In the genomic region with DNA sequence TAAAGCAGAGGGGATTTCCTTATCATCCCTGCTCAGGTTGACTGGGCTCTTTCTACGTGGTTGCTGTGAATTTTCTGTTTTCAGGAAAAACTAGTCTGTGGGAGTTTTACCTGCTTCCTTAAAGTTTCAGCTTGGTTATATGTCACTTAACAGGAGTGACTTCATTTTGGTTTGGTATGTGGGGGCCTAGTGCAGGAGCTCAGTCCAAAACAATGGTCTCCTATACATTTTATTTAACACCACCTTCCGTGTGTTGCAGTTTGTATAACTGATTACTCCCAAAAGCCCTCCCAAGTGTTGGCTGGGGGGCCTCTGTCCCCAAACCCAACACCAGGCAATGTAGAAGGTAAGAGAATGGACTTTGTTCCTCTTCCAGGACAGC, we compare ENCODE assay signal across 18 cellular contexts. TPM values are rescaled to one million over a fixed set of nuclear protein-coding genes. Genes with fewer than 3 reads are reported as not detected.
DNase-seq lines count a peak whose midpoint lies in the region; ATAC-seq and TF ChIP-seq lines count a peak whose summit lies in the region.
"Had no signal": no experiment of that assay in that cellular context is flagged by ENCODE, and none has a peak within 500 bp of the region (broad histone marks: within the 10 kb centered on the region; RNA-seq: fewer than 3 reads in every experiment).

No MANE protein-coding gene starts in this region.

- H3K36me3 ChIP-seq in suprapubic skin, result no peaks in the 10 kb centered on the region
- H3K36me3 ChIP-seq: BE2C, colonic mucosa had no signal

- WGBS in suprapubic skin, result 70% methylated on average over 2 of the region's 2 CpGs

- peak overlapping the region; percentile 61 for H3K4me3 Mint-ChIP-seq in T-helper 1 cell treated with Interleukin-12 subunit alpha and Interleukin-12 subunit beta and Interleukin-4 antibody, amounts not matched to agents 30 μg/mL and 1 μg/mL, for 36 hours
- H3K4me3 Mint-ChIP-seq in activated T-cell treated with anti-CD3 and anti-CD28 coated beads, Interleukin-2, amount 50 U/mL, for 72 hours, result peak overlapping the region; percentile 84 to 87
- peak overlapping the region; percentile 36 to 83 (median 73) for H3K4me3 Mint-ChIP-seq in naive thymus-derived CD8-positive, alpha-beta T cell

- peaks cover 63% of the 10 kb centered on the region for H3K4me1 Mint-ChIP-seq in T-helper 1 cell treated with Interleukin-12 subunit alpha and Interleukin-12 subunit beta and Interleukin-4 antibody, amounts not matched to agents 30 μg/mL and 1 μg/mL, for 36 hours (ENCODE audit: low read depth)
- H3K4me1 Mint-ChIP-seq in activated T-cell treated with anti-CD3 and anti-CD28 coated beads, Interleukin-2, amount 50 U/mL, for 72 hours (ENCODE audit: low read depth), result peaks cover 81% of the 10 kb centered on the region
- H3K4me1 Mint-ChIP-seq in naive thymus-derived CD8-positive, alpha-beta T cell, result peaks cover 20 to 42% (median 33%) of the 10 kb centered on the region in 4 donors

- POLR2A ChIA-PET in naive thymus-derived CD8-positive, alpha-beta T cell (lab: Charles Lee), result interaction anchor here (0.7 to 1.9 kb wide), 8 partner anchors 12 to 247 kb away, joined by 3 to 9 read pairs (median 4); a partner anchor contains a TSS

- H3K9me3 ChIP-seq in suprapubic skin, result no peaks in the 10 kb centered on the region
- H3K9me3 ChIP-seq: BE2C, colonic mucosa had no signal

- TF ChIP-seq EP300 in suprapubic skin (IDR thresholded peaks at IDR 0.05), result no peak

- peaks cover 10% of the 10 kb centered on the region for H3K9me3 Mint-ChIP-seq in T-helper 1 cell treated with Interleukin-12 subunit alpha and Interleukin-12 subunit beta and Interleukin-4 antibody, amounts not matched to agents 30 μg/mL and 1 μg/mL, for 36 hours
- peaks cover 5 to 8% of the 10 kb centered on the region in 2 donors for H3K9me3 Mint-ChIP-seq in activated T-cell treated with anti-CD3 and anti-CD28 coated beads, Interleukin-2, amount 50 U/mL, for 72 hours
- no peaks in the 10 kb centered on the region for H3K9me3 Mint-ChIP-seq in naive thymus-derived CD8-positive, alpha-beta T cell

- H3K27ac Mint-ChIP-seq in T-helper 1 cell treated with Interleukin-12 subunit alpha and Interleukin-12 subunit beta and Interleukin-4 antibody, amounts not matched to agents 30 μg/mL and 1 μg/mL, for 36 hours, result peak overlapping the region; percentile 95
- peak overlapping the region; percentile 99 for H3K27ac Mint-ChIP-seq in activated T-cell treated with anti-CD3 and anti-CD28 coated beads, Interleukin-2, amount 50 U/mL, for 72 hours
- H3K27ac Mint-ChIP-seq in naive thymus-derived CD8-positive, alpha-beta T cell, result peak overlapping the region; percentile 19 to 91 (median 76)

- no peak for TF ChIP-seq CTCF in suprapubic skin (IDR thresholded peaks at IDR 0.05)

- peaks cover 19% of the 10 kb centered on the region for H3K36me3 Mint-ChIP-seq in T-helper 1 cell treated with Interleukin-12 subunit alpha and Interleukin-12 subunit beta and Interleukin-4 antibody, amounts not matched to agents 30 μg/mL and 1 μg/mL, for 36 hours (ENCODE audit: low read depth)
- peaks cover 7 to 11% of the 10 kb centered on the region in 2 donors for H3K36me3 Mint-ChIP-seq in activated T-cell treated with anti-CD3 and anti-CD28 coated beads, Interleukin-2, amount 50 U/mL, for 72 hours (ENCODE audit: insufficient read depth in 2 of 2)
- no peaks in the 10 kb centered on the region for H3K36me3 Mint-ChIP-seq in naive thymus-derived CD8-positive, alpha-beta T cell

- no peak overlapping the region for H3K27ac ChIP-seq in suprapubic skin
- H3K27ac ChIP-seq: 22Rv1, colonic mucosa had no signal

- no peak for TF ChIP-seq POLR2A in suprapubic skin (IDR thresholded peaks at IDR 0.05)

- no peaks in the 10 kb centered on the region for H3K27me3 Mint-ChIP-seq in T-helper 1 cell treated with Interleukin-12 subunit alpha and Interleukin-12 subunit beta and Interleukin-4 antibody, amounts not matched to agents 30 μg/mL and 1 μg/mL, for 36 hours (ENCODE audit: low read depth)
- H3K27me3 Mint-ChIP-seq in activated T-cell treated with anti-CD3 and anti-CD28 coated beads, Interleukin-2, amount 50 U/mL, for 72 hours (ENCODE audit: low read depth), result no peaks in the 10 kb centered on the region
- H3K27me3 Mint-ChIP-seq in naive thymus-derived CD8-positive, alpha-beta T cell, result peaks cover 0 to 7% (median 0%) of the 10 kb centered on the region in 5 donors

- DNase-seq in T-helper 1 cell (no peak), ecto neural progenitor cell (ENCODE audit: low spot score) (no peak), suprapubic skin (ENCODE audit: low spot score in 2 of 2) (no peak)
- DNase-seq in activated T-cell treated with anti-CD3 and anti-CD28 coated beads, Interleukin-2, amount 50 U/mL, for 72 hours, result no peak
- DNase-seq in naive thymus-derived CD8-positive, alpha-beta T cell, result peak in 2 of 10 donors; percentile 2 to 12
- DNase-seq: BE2C; colonic mucosa; MM.1S; NCI-H187; nucleus accumbens; stimulated activated CD4-positive, alpha-beta T cell treated with anti-CD3 and anti-CD28 coated beads, Interleukin-15, amount 100 ng/mL, for 24 hours had no signal

- ATAC-seq in HG02610 (IDR thresholded peaks at IDR 0.05; ENCODE audit: unreplicated experiment) (peak; percentile 20), HG03442 (IDR thresholded peaks at IDR 0.05; ENCODE audit: unreplicated experiment) (no peak)
- ATAC-seq in activated T-cell treated with anti-CD3 and anti-CD28 coated beads, Interleukin-2, amount 50 U/mL, for 72 hours (replicated peaks in 1 of 2), result peak; percentile 16 to 18
- ATAC-seq in naive thymus-derived CD8-positive, alpha-beta T cell, result peak in 1 of 2 donors; percentile 24
- ATAC-seq: left lobe of liver had no signal

- no peak overlapping the region for H3K4me3 ChIP-seq in suprapubic skin
- H3K4me3 ChIP-seq: colonic mucosa had no signal

- no peaks in the 10 kb centered on the region for H3K27me3 ChIP-seq in suprapubic skin
- H3K27me3 ChIP-seq: BE2C, colonic mucosa had no signal

- H3K4me1 ChIP-seq in suprapubic skin, result no peaks in the 10 kb centered on the region
- H3K4me1 ChIP-seq: BE2C, colonic mucosa had no signal

RNA-seq across cellular contexts. Expression of a gene that starts 5.3 kb away (rescaled TPM):
- total RNA-seq in activated T-cell treated with anti-CD3 and anti-CD28 coated beads, Interleukin-2, amount 50 U/mL, for 72 hours, result 1 to 10 TPM; 3.0 to 8.0 TPM
- not detected for total RNA-seq in naive thymus-derived CD8-positive, alpha-beta T cell
- polyA plus RNA-seq in naive thymus-derived CD8-positive, alpha-beta T cell, result not detected
- total RNA-seq in suprapubic skin, result not detected
- total RNA-seq: astrocyte had no signal

RNA-seq across cellular contexts. Expression of a gene that starts 36.8 kb away (rescaled TPM):
- total RNA-seq in activated T-cell treated with anti-CD3 and anti-CD28 coated beads, Interleukin-2, amount 50 U/mL, for 72 hours, result under 1 TPM; 0.17 to 0.25 TPM
- total RNA-seq in naive thymus-derived CD8-positive, alpha-beta T cell, result not detected
- not detected for polyA plus RNA-seq in naive thymus-derived CD8-positive, alpha-beta T cell
- total RNA-seq in suprapubic skin, result not detected
- total RNA-seq: astrocyte, colonic mucosa, left lobe of liver, ureter had no signal
